16 cellular contexts compared by ENCODE assay signal in the genomic region with DNA sequence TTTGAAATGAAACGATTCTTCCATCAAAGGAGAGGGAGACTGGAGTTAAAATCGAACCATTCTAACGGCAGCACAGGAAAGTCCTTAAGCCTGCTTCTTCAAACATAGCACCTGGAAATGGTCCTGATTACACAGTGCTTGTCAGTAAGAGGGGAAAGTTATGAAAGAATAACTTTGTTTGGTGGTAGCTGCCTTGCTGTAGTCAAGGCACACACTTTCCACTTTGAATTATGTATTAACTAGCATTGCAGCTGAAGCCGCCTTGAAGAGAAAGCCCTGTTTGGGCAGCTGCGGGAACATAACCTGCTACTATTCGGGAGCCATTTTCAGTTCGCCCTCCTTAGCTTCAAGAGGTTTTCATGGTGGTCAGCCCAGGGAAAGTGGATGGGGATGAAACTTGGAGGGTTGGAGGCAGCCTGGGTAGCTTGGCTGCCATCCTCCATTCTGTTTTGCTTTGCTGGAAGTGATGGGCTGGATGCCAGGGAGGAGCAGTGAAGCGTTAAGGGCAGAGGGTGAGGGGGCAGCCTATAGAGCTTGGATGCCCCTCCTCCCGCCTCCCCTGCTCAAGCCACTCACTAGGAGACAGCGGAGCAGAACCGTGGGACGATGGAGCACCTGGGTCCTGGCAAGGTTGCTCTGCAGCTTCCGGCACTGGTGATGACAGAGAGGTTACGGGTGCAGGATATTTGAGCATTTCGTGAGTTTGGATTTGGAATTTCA. TPM values are rescaled to one million over a fixed set of nuclear protein-coding genes. Genes with fewer than 3 reads are reported as not detected.
A peak's percentile ranks its signal among the peaks of the same experiment; 100 is the strongest.
DNase-seq lines count a peak whose midpoint lies in the region; ATAC-seq and TF ChIP-seq lines count a peak whose summit lies in the region.
"Had no signal": no experiment of that assay in that cellular context is flagged by ENCODE, and none has a peak within 500 bp of the region (broad histone marks: within the 10 kb centered on the region; RNA-seq: fewer than 3 reads in every experiment).

No MANE protein-coding gene starts in this region.

- peak overlapping the region; percentile 78 for H3K27ac ChIP-seq in lower lobe of right lung
- no peak overlapping the region for H3K27ac ChIP-seq in coronary artery
- no peak overlapping the region for H3K27ac ChIP-seq in naive thymus-derived CD4-positive, alpha-beta T cell (ENCODE audit: low read depth, low read length)
- H3K27ac ChIP-seq: gastroesophageal sphincter had no signal

- peak overlapping the region; percentile 38 for H3K4me3 ChIP-seq in lower lobe of right lung
- H3K4me3 ChIP-seq in coronary artery, result no peak overlapping the region
- no peak overlapping the region for H3K4me3 ChIP-seq in naive thymus-derived CD4-positive, alpha-beta T cell (ENCODE audit: low read length)
- H3K4me3 ChIP-seq: gastroesophageal sphincter, smooth muscle cell had no signal

- no peak for TF ChIP-seq CTCF in lower lobe of right lung (IDR thresholded peaks at IDR 0.05)
- no peak for TF ChIP-seq CTCF in coronary artery (IDR thresholded peaks at IDR 0.05)

- peaks cover 0 to 1% (median 0%) of the 10 kb centered on the region in 11 donors for H3K9me3 Mint-ChIP-seq in naive thymus-derived CD4-positive, alpha-beta T cell
- H3K9me3 Mint-ChIP-seq: CD4-positive, alpha-beta T cell; neural crest cell had no signal

- no peaks in the 10 kb centered on the region for H3K4me1 ChIP-seq in lower lobe of right lung
- H3K4me1 ChIP-seq in naive thymus-derived CD4-positive, alpha-beta T cell (ENCODE audit: control insufficient read depth in 2 of 2, insufficient read depth in 2 of 2, low read length in 2 of 2), result peaks cover 1 to 2% of the 10 kb centered on the region in 2 donors

- H3K27me3 ChIP-seq in lower lobe of right lung (ENCODE audit: low read depth), result no peaks in the 10 kb centered on the region
- peaks cover 0 to 3% of the 10 kb centered on the region in 2 donors for H3K27me3 ChIP-seq in naive thymus-derived CD4-positive, alpha-beta T cell (ENCODE audit: control insufficient read depth in 2 of 2, insufficient read depth in 2 of 2, low read length in 2 of 2)

- no peaks in the 10 kb centered on the region for H3K36me3 ChIP-seq in lower lobe of right lung
- H3K36me3 ChIP-seq in naive thymus-derived CD4-positive, alpha-beta T cell (ENCODE audit: control insufficient read depth in 2 of 3, insufficient read depth in 3 of 3, low read length in 3 of 3), result no peaks in the 10 kb centered on the region
- H3K36me3 ChIP-seq: gastroesophageal sphincter had no signal

- intact Hi-C loops in lower lobe of right lung (cut with DNase I), result no loop called here
- intact Hi-C loops in naive thymus-derived CD4-positive, alpha-beta T cell (cut with micrococcal nuclease), result no loop called here

- no peak overlapping the region for H3K27ac Mint-ChIP-seq in naive thymus-derived CD4-positive, alpha-beta T cell
- H3K27ac Mint-ChIP-seq: CD4-positive, alpha-beta T cell had no signal

- POLR2A ChIA-PET in naive thymus-derived CD4-positive, alpha-beta T cell (lab: Charles Lee), result no interaction called here

- no peaks in the 10 kb centered on the region for H3K9me3 ChIP-seq in lower lobe of right lung
- H3K9me3 ChIP-seq in naive thymus-derived CD4-positive, alpha-beta T cell (ENCODE audit: control insufficient read depth in 2 of 3, low read length in 3 of 3), result no peaks in the 10 kb centered on the region
- H3K9me3 ChIP-seq: gastroesophageal sphincter had no signal

- DNase-seq in DMS153 (lab: John Stamatoyannopoulos, UW) (peak; percentile 50), NCI-H146 (lab: John Stamatoyannopoulos, UW) (peak; percentile 38), SHP77 treated with DMSO at 0.1 percent for 48 hours (lab: John Stamatoyannopoulos, UW) (peak; percentile 21), lower lobe of right lung (no peak), coronary artery (ENCODE audit: low spot score) (no peak)
- DNase-seq in stimulated activated CD4-positive, alpha-beta T cell treated with anti-CD3 and anti-CD28 coated beads, Interleukin-4, amount 100 ng/mL, for 4 hours, result no peak
- no peak for DNase-seq in naive thymus-derived CD4-positive, alpha-beta T cell
- DNase-seq: CD4-positive, alpha-beta T cell; effector memory CD4-positive, alpha-beta T cell; left cardiac atrium; NCI-H1930; T-helper 2 cell had no signal

- peaks cover 5 to 23% (median 13%) of the 10 kb centered on the region in 5 donors for H3K27me3 Mint-ChIP-seq in naive thymus-derived CD4-positive, alpha-beta T cell

- ATAC-seq in lower lobe of right lung (peak; percentile 87), GM21717 (IDR thresholded peaks at IDR 0.05; ENCODE audit: unreplicated experiment) (no peak)
- no peak for ATAC-seq in naive thymus-derived CD4-positive, alpha-beta T cell
- ATAC-seq: gastroesophageal sphincter, left cardiac atrium had no signal

- no peaks in the 10 kb centered on the region for H3K36me3 Mint-ChIP-seq in naive thymus-derived CD4-positive, alpha-beta T cell

- H3K4me1 Mint-ChIP-seq in naive thymus-derived CD4-positive, alpha-beta T cell, result peaks cover 1 to 4% (median 1%) of the 10 kb centered on the region in 7 donors

- CTCF ChIA-PET in naive thymus-derived CD4-positive, alpha-beta T cell (lab: Charles Lee), result no interaction called here

- H3K4me3 Mint-ChIP-seq in naive thymus-derived CD4-positive, alpha-beta T cell, result no peak overlapping the region
- H3K4me3 Mint-ChIP-seq: CD4-positive, alpha-beta T cell had no signal

RNA-seq across cellular contexts. Expression of gene HAS3, which starts 5.2 kb away (rescaled TPM):
- 12.6 TPM for total RNA-seq in lower lobe of right lung
- 1 to 10 TPM in 4 of 5 experiments, under 1 TPM in 1; 0.73 to 4.2 (median 2.9) TPM for total RNA-seq in naive thymus-derived CD4-positive, alpha-beta T cell
- under 1 TPM in 1 of 2 donors, not detected in 1; 0.24 TPM for polyA plus RNA-seq in naive thymus-derived CD4-positive, alpha-beta T cell

RNA-seq across cellular contexts. Expression of gene CHTF8, which starts 32.2 kb away (rescaled TPM):
- 126 TPM for total RNA-seq in lower lobe of right lung
- 100 to 1,000 TPM in 3 of 5 experiments, 10 to 100 TPM in 2; 53.3 to 142 (median 133) TPM for total RNA-seq in naive thymus-derived CD4-positive, alpha-beta T cell
- polyA plus RNA-seq in naive thymus-derived CD4-positive, alpha-beta T cell, result 100 to 1,000 TPM; 178 to 210 TPM

RNA-seq across cellular contexts. Expression of gene UTP4, which starts 32.2 kb away (rescaled TPM):
- total RNA-seq in lower lobe of right lung, result 26.4 TPM
- 10 to 100 TPM; 31.9 to 56.5 (median 35.1) TPM for total RNA-seq in naive thymus-derived CD4-positive, alpha-beta T cell
- 10 to 100 TPM; 61.1 to 82.0 TPM for polyA plus RNA-seq in naive thymus-derived CD4-positive, alpha-beta T cell

Comparison
In these comparisons a context has a peak if more than half of its experiments do, and no peak if none do; other contexts are left out.
1. DNase-seq: peak in DMS153 (single experiment), NCI-H146 (single experiment) and SHP77 treated with DMSO at 0.1 percent for 48 hours (single experiment); none in lower lobe of right lung (single experiment), stimulated activated CD4-positive, alpha-beta T cell treated with anti-CD3 and anti-CD28 coated beads, Interleukin-4, amount 100 ng/mL, for 4 hours (0 of 2), coronary artery (single experiment) and naive thymus-derived CD4-positive, alpha-beta T cell (0 of 9).
2. ATAC-seq: peak in lower lobe of right lung (2 of 2); none in GM21717 (single experiment) and naive thymus-derived CD4-positive, alpha-beta T cell (single experiment).